Comparison of ENCODE assay signal across 9 cellular contexts in genomic region chr2:37376421-37377186, GRCh38. TPM values are rescaled to one million over a fixed set of nuclear protein-coding genes. Genes with fewer than 3 reads are reported as not detected.
DNase-seq lines count a peak whose midpoint lies in the region; ATAC-seq and TF ChIP-seq lines count a peak whose summit lies in the region.
"Had no signal": no experiment of that assay in that cellular context is flagged by ENCODE, and none has a peak within 500 bp of the region (broad histone marks: within the 10 kb centered on the region; RNA-seq: fewer than 3 reads in every experiment).

No MANE protein-coding gene starts in this region.

- no peak overlapping the region for H3K27ac ChIP-seq in SJCRH30
- H3K27ac ChIP-seq in stomach smooth muscle (ENCODE audit: low read length) = peak overlapping the region; percentile 42
- H3K27ac ChIP-seq in coronary artery = no peak overlapping the region
- H3K27ac ChIP-seq: SK-N-MC had no signal

- TF ChIP-seq CTCF in fibroblast of pulmonary artery (IDR thresholded peaks at IDR 0.05; ENCODE audit: low read length, missing control alignments) (no peak), coronary artery (IDR thresholded peaks at IDR 0.05) (no peak)

- DNase-seq in Daoy (ENCODE audit: low read depth) (peak; percentile 96), SJCRH30 (peak; percentile 55 to 76), fibroblast of pulmonary artery (ENCODE audit: low read depth) (peak; percentile 87), NCI-H226 (no peak), coronary artery (ENCODE audit: low spot score) (no peak)

- H3K9me3 ChIP-seq in SJCRH30 (replicated peaks) = no peaks in the 10 kb centered on the region
- H3K9me3 ChIP-seq in stomach smooth muscle (ENCODE audit: control insufficient read depth in 2 of 2, low read length in 2 of 2) = no peaks in the 10 kb centered on the region

- ATAC-seq in GM19438 (IDR thresholded peaks at IDR 0.05; ENCODE audit: low read depth, unreplicated experiment) (peak; percentile 89), HG03280 (IDR thresholded peaks at IDR 0.05; ENCODE audit: unreplicated experiment) (peak; percentile 92)

- H3K36me3 ChIP-seq in SJCRH30 (no peaks in the 10 kb centered on the region), stomach smooth muscle (ENCODE audit: control insufficient read depth in 2 of 2, insufficient read depth in 2 of 2, low read length in 2 of 2) (no peaks in the 10 kb centered on the region)

- H3K27me3 ChIP-seq in SJCRH30 (no peaks in the 10 kb centered on the region), stomach smooth muscle (ENCODE audit: control insufficient read depth in 1 of 2, insufficient read depth in 2 of 2, low read length in 2 of 2) (no peaks in the 10 kb centered on the region)

- H3K9ac ChIP-seq in stomach smooth muscle (ENCODE audit: low read length in 2 of 2) = peak overlapping the region in 1 of 2 donors; percentile 31

- peaks cover 13% of the 10 kb centered on the region for H3K4me1 ChIP-seq in SJCRH30
- H3K4me1 ChIP-seq in stomach smooth muscle (ENCODE audit: control insufficient read depth, insufficient read depth, low read length) = peaks cover 9% of the 10 kb centered on the region

- H3K4me3 ChIP-seq in SJCRH30 (peak overlapping the region; percentile 21), fibroblast of pulmonary artery (replicated peaks; ENCODE audit: low read depth, low read length) (no peak overlapping the region), stomach smooth muscle (ENCODE audit: low read length in 2 of 2) (peak overlapping the region; percentile 8 to 57), coronary artery (no peak overlapping the region)
- H3K4me3 ChIP-seq: SK-N-MC had no signal

RNA-seq across cellular contexts. Expression of gene QPCT, which starts 32.2 kb away (rescaled TPM):
- total RNA-seq in Daoy (2014; rRNA removed; shearing (Covaris generic)) = 27.8 and 42.6 TPM in 2 replicates
- 3.1 and 3.2 TPM in 2 replicates for total RNA-seq in SJCRH30 (2014; rRNA removed; shearing (Covaris generic))

RNA-seq across cellular contexts. Expression of gene PRKD3, which starts 52.0 kb away (rescaled TPM):
- total RNA-seq in Daoy (2014; rRNA removed; shearing (Covaris generic)) = 70.6 and 102 TPM in 2 replicates
- total RNA-seq in SJCRH30 (2014; rRNA removed; shearing (Covaris generic)) = 70.4 and 85.1 TPM in 2 replicates

Comparison
In these comparisons a context has a peak if more than half of its experiments do, and no peak if none do; other contexts are left out.
1. DNase-seq: peak in Daoy (single experiment), SJCRH30 (2 of 2) and fibroblast of pulmonary artery (single experiment); none in NCI-H226 (single experiment) and coronary artery (single experiment).
2. H3K4me3 ChIP-seq: peak in SJCRH30 (single experiment) and stomach smooth muscle (2 of 2); none in fibroblast of pulmonary artery (single experiment) and coronary artery (single experiment).